Comparison of ENCODE assay signal across 19 cellular contexts in the genomic region with DNA sequence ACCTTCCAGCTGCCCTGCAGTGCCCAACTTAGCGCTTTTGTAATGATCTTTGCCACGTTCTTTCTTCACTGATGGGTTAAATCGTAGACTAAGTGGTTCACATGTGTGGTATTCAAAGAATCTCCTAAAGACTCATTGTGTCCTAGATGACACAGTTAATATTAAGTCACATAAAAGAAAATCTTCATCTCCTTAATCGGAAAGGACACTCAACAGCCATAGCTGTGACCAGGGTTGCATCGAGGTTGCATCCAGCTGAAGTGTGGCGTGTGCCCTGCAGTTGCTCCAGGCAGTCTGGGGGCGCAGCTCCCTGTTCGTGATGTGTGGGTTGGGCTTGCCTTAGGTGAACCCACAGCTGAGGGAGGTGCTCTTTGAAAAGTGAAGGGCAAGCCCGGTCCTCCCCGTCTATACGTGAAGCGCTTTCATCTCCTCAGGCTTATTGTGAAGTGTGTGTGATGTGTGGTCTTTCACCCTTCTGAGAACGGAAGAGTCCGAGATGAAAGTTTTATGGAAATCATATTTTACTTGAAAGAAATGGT.
DNase-seq lines count a peak whose midpoint lies in the region; ATAC-seq and TF ChIP-seq lines count a peak whose summit lies in the region.
"Had no signal": no experiment of that assay in that cellular context is flagged by ENCODE, and none has a peak within 500 bp of the region (broad histone marks: within the 10 kb centered on the region; RNA-seq: fewer than 3 reads in every experiment).

No MANE protein-coding gene starts in this region.

- H3K4me3 Mint-ChIP-seq in T-helper 17 cell (no peak overlapping the region), chondrocyte (ENCODE audit: unreplicated experiment) (no peak overlapping the region)
- H3K4me3 Mint-ChIP-seq: activated CD4-positive, alpha-beta memory T cell treated with anti-CD3 and anti-CD28 coated beads, Interleukin-2, amount 10 ng/mL, durations not matched to agents 7 days and 5 days; activated naive CD4-positive, alpha-beta T cell treated with anti-CD3 and anti-CD28 coated beads, Interleukin-2, amount 10 ng/mL, durations not matched to agents 7 days and 5 days had no signal

- H3K79me2 ChIP-seq in osteoblast (ENCODE audit: insufficient read depth, low read length) = no peaks in the 10 kb centered on the region

- no peak overlapping the region for H2AFZ ChIP-seq in osteoblast (ENCODE audit: low read length)

- H4K20me1 ChIP-seq in osteoblast (ENCODE audit: insufficient read depth, low read length) = peaks cover 4% of the 10 kb centered on the region

- no peaks in the 10 kb centered on the region for H3K9me3 Mint-ChIP-seq in chondrocyte (ENCODE audit: low read depth)
- H3K9me3 Mint-ChIP-seq: activated CD4-positive, alpha-beta memory T cell treated with anti-CD3 and anti-CD28 coated beads, Interleukin-2, amount 10 ng/mL, durations not matched to agents 7 days and 5 days; activated naive CD4-positive, alpha-beta T cell treated with anti-CD3 and anti-CD28 coated beads, Interleukin-2, amount 10 ng/mL, durations not matched to agents 7 days and 5 days had no signal

- TF ChIP-seq CTCF in AG10803 (conservative IDR thresholded peaks at IDR 0.05; ENCODE audit: low read length) (no peak), chondrocyte (IDR thresholded peaks at IDR 0.05) (no peak), osteoblast (IDR thresholded peaks at IDR 0.05; ENCODE audit: extremely low read depth, low read depth, low read length) (no peak), transverse colon (IDR thresholded peaks at IDR 0.05) (no peak)

- no peak overlapping the region for H3K27ac ChIP-seq in osteoblast (ENCODE audit: low read depth, low read length)
- no peak overlapping the region for H3K27ac ChIP-seq in transverse colon
- H3K27ac ChIP-seq: Peyer's patch, vagina had no signal

- H3K4me1 ChIP-seq in osteoblast (ENCODE audit: insufficient read depth, low read length) = peaks cover 5% of the 10 kb centered on the region
- H3K4me1 ChIP-seq in transverse colon = peaks cover 0 to 5% (median 1%) of the 10 kb centered on the region in 4 donors
- H3K4me1 ChIP-seq: vagina had no signal

- ATAC-seq in T-helper 17 cell = no peak
- no peak for ATAC-seq in HG03139 (IDR thresholded peaks at IDR 0.05; ENCODE audit: unreplicated experiment)
- no peak for ATAC-seq in Right ventricle myocardium superior (ENCODE audit: poor library complexity)
- no peak for ATAC-seq in HG03342 (IDR thresholded peaks at IDR 0.05; ENCODE audit: unreplicated experiment)
- ATAC-seq: GM12878, left colon had no signal

- DNase-seq in AG10803 (ENCODE audit: low read depth) (peak; percentile 5), T-helper 17 cell (no peak), chondrocyte (ENCODE audit: low spot score) (no peak), osteoblast (ENCODE audit: insufficient read length, low spot score, missing footprints) (peak; percentile 34), transverse colon (no peak), Right ventricle myocardium superior (no peak)
- DNase-seq: activated CD4-positive, alpha-beta memory T cell treated with anti-CD3 and anti-CD28 coated beads, Interleukin-2, amount 10 ng/mL, durations not matched to agents 7 days and 5 days; activated naive CD4-positive, alpha-beta T cell treated with anti-CD3 and anti-CD28 coated beads, Interleukin-2, amount 10 ng/mL, durations not matched to agents 7 days and 5 days; Calu3; effector CD8-positive, alpha-beta T cell; left colon; NCI-H1105; NCI-H774; Peyer's patch; stimulated activated naive CD4-positive, alpha-beta T cell treated with Interleukin-2 at 50 U/mL for 16 hours had no signal

- no peak for TF ChIP-seq EP300 in transverse colon (IDR thresholded peaks at IDR 0.05; ENCODE audit: low read depth)

- H3K27me3 ChIP-seq in osteoblast (ENCODE audit: insufficient read depth, low read length) (no peaks in the 10 kb centered on the region), transverse colon (no peaks in the 10 kb centered on the region)
- H3K27me3 ChIP-seq: Peyer's patch, vagina had no signal

- peaks cover 61% of the 10 kb centered on the region for H3K36me3 ChIP-seq in osteoblast (ENCODE audit: insufficient read depth, low read length)
- peaks cover 0 to 23% (median 7%) of the 10 kb centered on the region in 4 donors for H3K36me3 ChIP-seq in transverse colon

- H3K4me2 ChIP-seq in osteoblast (ENCODE audit: insufficient read depth, low read length) = no peak overlapping the region

- H3K9me3 ChIP-seq in T-helper 17 cell (ENCODE audit: control insufficient read depth, low read length, poor library complexity, severe bottlenecking) (no peaks in the 10 kb centered on the region), osteoblast (ENCODE audit: low read depth, low read length) (no peaks in the 10 kb centered on the region), transverse colon (no peaks in the 10 kb centered on the region)
- H3K9me3 ChIP-seq: Peyer's patch, vagina had no signal

- H3K4me3 ChIP-seq in AG10803 (ENCODE audit: low read length) (no peak overlapping the region), osteoblast (ENCODE audit: insufficient read depth, low read length) (no peak overlapping the region), transverse colon (no peak overlapping the region)
- H3K4me3 ChIP-seq: GM12878, Peyer's patch, vagina had no signal

- intact Hi-C loops in transverse colon (cut with DNase I; ENCODE audit: low total_unique reads) (no loop called here), Right ventricle myocardium superior (cut with DNase I) (no loop called here)

- H3K4me1 Mint-ChIP-seq in T-helper 17 cell (peaks cover 5% of the 10 kb centered on the region), chondrocyte (ENCODE audit: low read depth) (peaks cover 18% of the 10 kb centered on the region)
- H3K4me1 Mint-ChIP-seq: activated naive CD4-positive, alpha-beta T cell treated with anti-CD3 and anti-CD28 coated beads, Interleukin-2, amount 10 ng/mL, durations not matched to agents 7 days and 5 days had no signal

- H3K36me3 Mint-ChIP-seq in T-helper 17 cell (ENCODE audit: low read depth) = peaks cover 13% of the 10 kb centered on the region
- H3K36me3 Mint-ChIP-seq in chondrocyte (ENCODE audit: low read depth) = peaks cover 29% of the 10 kb centered on the region

- WGBS in transverse colon (ENCODE audit: low coverage in 1 of 2), 2 donors = 94 to 95% methylated on average over 5 to 14 of the region's 14 CpGs

- H3K27me3 Mint-ChIP-seq in T-helper 17 cell = no peaks in the 10 kb centered on the region
- no peaks in the 10 kb centered on the region for H3K27me3 Mint-ChIP-seq in chondrocyte (ENCODE audit: low read depth)
- H3K27me3 Mint-ChIP-seq: activated CD4-positive, alpha-beta memory T cell treated with anti-CD3 and anti-CD28 coated beads, Interleukin-2, amount 10 ng/mL, durations not matched to agents 7 days and 5 days; activated naive CD4-positive, alpha-beta T cell treated with anti-CD3 and anti-CD28 coated beads, Interleukin-2, amount 10 ng/mL, durations not matched to agents 7 days and 5 days had no signal

- in situ Hi-C loops in transverse colon (cut with MboI; ENCODE audit: low pct_ligation_motif_present in 1 of 4, low pct_unique_long_range_greater_than_20kb in 1 of 4, low sequenced_read_pairs in 3 of 4) = no loop called here

- H3K27ac Mint-ChIP-seq in T-helper 17 cell (peak overlapping the region; percentile 87), chondrocyte (ENCODE audit: unreplicated experiment) (peak overlapping the region; percentile 74)
- H3K27ac Mint-ChIP-seq: activated CD4-positive, alpha-beta memory T cell treated with anti-CD3 and anti-CD28 coated beads, Interleukin-2, amount 10 ng/mL, durations not matched to agents 7 days and 5 days; activated naive CD4-positive, alpha-beta T cell treated with anti-CD3 and anti-CD28 coated beads, Interleukin-2, amount 10 ng/mL, durations not matched to agents 7 days and 5 days had no signal

- no peak for TF ChIP-seq POLR2A in transverse colon (IDR thresholded peaks at IDR 0.05)

Comparison
In these comparisons a context has a peak if more than half of its experiments do, and no peak if none do; other contexts are left out.
1. DNase-seq: peak in AG10803 (single experiment) and osteoblast (single experiment); none in T-helper 17 cell (0 of 3), chondrocyte (single experiment), transverse colon (single experiment) and Right ventricle myocardium superior (single experiment).